In genomic region chr3:35733276-35733675, GRCh38 we compare ENCODE assay signal across 14 cellular contexts.
"Had no signal": no experiment of that assay in that cellular context is flagged by ENCODE, and none has a peak within 500 bp of the region (broad histone marks: within the 10 kb centered on the region; RNA-seq: fewer than 3 reads in every experiment).

No MANE protein-coding gene starts in this region.

- ATAC-seq: activated CD8-positive, alpha-beta T cell treated with anti-CD3 and anti-CD28 coated beads, Interleukin-2, amount 10 ng/mL, durations not matched to agents 7 days and 5 days; body of pancreas; effector memory CD8-positive, alpha-beta T cell; left cardiac atrium; right lobe of liver had no signal

- DNase-seq: activated CD4-positive, alpha-beta T cell treated with anti-CD3 and anti-CD28 coated beads, Interleukin-2, amount 50 U/mL, for 1 hour; activated CD4-positive, CD25-positive, alpha-beta regulatory T cell treated with anti-CD3 and anti-CD28 coated beads, Interleukin-2, amount 50 U/mL, for 72 hours; activated CD8-positive, alpha-beta T cell treated with anti-CD3 and anti-CD28 coated beads, Interleukin-2, amount 10 ng/mL, durations not matched to agents 7 days and 5 days; activated gamma-delta T cell; activated naive CD4-positive, alpha-beta T cell treated with anti-CD3 and anti-CD28 coated beads, Interleukin-2, amount 50 U/mL, for 16 hours; anterior cingulate cortex; body of pancreas; effector memory CD8-positive, alpha-beta T cell; left cardiac atrium; occipital lobe; right lobe of liver; stimulated activated CD4-positive, alpha-beta T cell treated with anti-CD3 and anti-CD28 coated beads, Interleukin-1b, Interleukin-23, amount 100 ng/mL, for 48 hours; thyroid gland; WERI-Rb-1 had no signal
